In genomic region chr18:10420561-10421352, GRCh38 we compare ENCODE assay signal across 19 cellular contexts. TPM values are rescaled to one million over a fixed set of nuclear protein-coding genes. Genes with fewer than 3 reads are reported as not detected.
DNase-seq lines count a peak whose midpoint lies in the region; ATAC-seq and TF ChIP-seq lines count a peak whose summit lies in the region.
"Had no signal": no experiment of that assay in that cellular context is flagged by ENCODE, and none has a peak within 500 bp of the region (broad histone marks: within the 10 kb centered on the region; RNA-seq: fewer than 3 reads in every experiment).

No MANE protein-coding gene starts in this region.

- H3K4me1 Mint-ChIP-seq in T-helper 17 cell, result no peaks in the 10 kb centered on the region
- H3K4me1 Mint-ChIP-seq: activated CD4-positive, alpha-beta T cell treated with anti-CD3 and anti-CD28 coated beads for 36 hours; activated naive CD4-positive, alpha-beta T cell treated with anti-CD3 and anti-CD28 coated beads, Interleukin-2, amount 50 U/mL, for 24 hours; central memory CD8-positive, alpha-beta T cell had no signal

- H3K27ac ChIP-seq in foreskin keratinocyte, result peak overlapping the region; percentile 94
- H3K27ac ChIP-seq: neural progenitor cell, stomach had no signal

- H3K27me3 Mint-ChIP-seq in T-helper 17 cell, result peaks cover 20% of the 10 kb centered on the region

- H3K27ac Mint-ChIP-seq in T-helper 17 cell, result no peak overlapping the region
- H3K27ac Mint-ChIP-seq: activated CD4-positive, alpha-beta T cell treated with anti-CD3 and anti-CD28 coated beads for 36 hours; activated naive CD4-positive, alpha-beta T cell treated with anti-CD3 and anti-CD28 coated beads, Interleukin-2, amount 50 U/mL, for 24 hours; mesothelial cell of epicardium had no signal

- H3K4me3 ChIP-seq in AG09309 (ENCODE audit: control insufficient read depth, low read depth, low read length), result no peak overlapping the region
- H3K4me3 ChIP-seq: neural progenitor cell, stomach had no signal

- ATAC-seq in foreskin keratinocyte (peak; percentile 77), GM19324 (IDR thresholded peaks at IDR 0.05; ENCODE audit: low FRiP score, unreplicated experiment) (no peak), T-helper 17 cell (no peak), HG02588 (IDR thresholded peaks at IDR 0.05; ENCODE audit: unreplicated experiment) (no peak)
- ATAC-seq: activated CD4-positive, alpha-beta T cell treated with anti-CD3 and anti-CD28 coated beads for 36 hours had no signal

- no peak for TF ChIP-seq CTCF in AG09309 (IDR thresholded peaks at IDR 0.05; ENCODE audit: control insufficient read depth, insufficient read depth, low read depth, low read length, missing control alignments)
- TF ChIP-seq CTCF in foreskin keratinocyte (conservative IDR thresholded peaks at IDR 0.05), result no peak

- DNase-seq in AG09309 (ENCODE audit: low read depth), result peak; percentile 21
- DNase-seq in HS-5 (ENCODE audit: low read depth), result peak; percentile 24
- DNase-seq in astrocyte of the hippocampus (ENCODE audit: low read depth, low spot score), result peak; percentile 41
- DNase-seq in foreskin keratinocyte, result peak; percentile 87 to 98
- no peak for DNase-seq in T-helper 17 cell
- DNase-seq in activated T-cell treated with anti-CD3 and anti-CD28 coated beads for 4 hours, result no peak
- DNase-seq: ACHN; activated CD4-positive, alpha-beta T cell treated with anti-CD3 and anti-CD28 coated beads for 36 hours; COR-L47; glutamatergic neuron; NCI-H187 treated with DMSO at 0.1 percent for 48 hours; NCI-H510A; stomach had no signal

- no peaks in the 10 kb centered on the region for H3K36me3 Mint-ChIP-seq in T-helper 17 cell (ENCODE audit: low read depth)
- H3K36me3 Mint-ChIP-seq: activated naive CD4-positive, alpha-beta T cell treated with anti-CD3 and anti-CD28 coated beads, Interleukin-2, amount 50 U/mL, for 24 hours had no signal

- H3K4me3 Mint-ChIP-seq in T-helper 17 cell, result no peak overlapping the region
- H3K4me3 Mint-ChIP-seq: activated CD4-positive, alpha-beta T cell treated with anti-CD3 and anti-CD28 coated beads for 36 hours; activated naive CD4-positive, alpha-beta T cell treated with anti-CD3 and anti-CD28 coated beads, Interleukin-2, amount 50 U/mL, for 24 hours; central memory CD8-positive, alpha-beta T cell; mesothelial cell of epicardium; neural progenitor cell had no signal

- H3K9me3 ChIP-seq in T-helper 17 cell (ENCODE audit: control insufficient read depth, low read length, poor library complexity, severe bottlenecking), result no peaks in the 10 kb centered on the region
- H3K9me3 ChIP-seq: stomach had no signal

- peaks cover 26% of the 10 kb centered on the region for H3K4me1 ChIP-seq in foreskin keratinocyte
- H3K4me1 ChIP-seq: neural progenitor cell had no signal

- H3K27me3 ChIP-seq in foreskin keratinocyte, result no peaks in the 10 kb centered on the region
- H3K27me3 ChIP-seq: neural progenitor cell, stomach had no signal

RNA-seq across cellular contexts. Expression of gene APCDD1, which starts 33.7 kb away (rescaled TPM):
- total RNA-seq in foreskin keratinocyte (2.8 and 5.6 TPM in 2 replicates), T-helper 17 cell (not detected)
- 2.0 and 4.8 TPM in 2 replicates for polyA plus RNA-seq in foreskin keratinocyte
- total RNA-seq: activated CD4-positive, alpha-beta T cell treated with anti-CD3 and anti-CD28 coated beads for 36 hours had no signal

Comparison
In these comparisons a context has a peak if more than half of its experiments do, and no peak if none do; other contexts are left out.
1. DNase-seq: peak in AG09309 (single experiment), HS-5 (single experiment), astrocyte of the hippocampus (single experiment) and foreskin keratinocyte (2 of 2); none in T-helper 17 cell (0 of 3) and activated T-cell treated with anti-CD3 and anti-CD28 coated beads for 4 hours (single experiment).